8 cellular contexts compared by ENCODE assay signal in genomic region chr6:116512155-116512559, GRCh38. TPM values are rescaled to one million over a fixed set of nuclear protein-coding genes. Genes with fewer than 3 reads are reported as not detected.
DNase-seq lines count a peak whose midpoint lies in the region; ATAC-seq and TF ChIP-seq lines count a peak whose summit lies in the region.

No MANE protein-coding gene starts in this region.

- no peaks in the 10 kb centered on the region for H3K9me3 ChIP-seq in osteoblast (ENCODE audit: low read depth, low read length)

- H3K4me2 ChIP-seq in osteoblast (ENCODE audit: insufficient read depth, low read length) = peak overlapping the region; percentile 94

- H3K36me3 ChIP-seq in osteoblast (ENCODE audit: insufficient read depth, low read length) = peaks cover 11% of the 10 kb centered on the region

- peak overlapping the region; percentile 91 for H2AFZ ChIP-seq in osteoblast (ENCODE audit: low read length)

- H4K20me1 ChIP-seq in osteoblast (ENCODE audit: insufficient read depth, low read length) = no peaks in the 10 kb centered on the region

- TF ChIP-seq CTCF in cardiac fibroblast (IDR thresholded peaks at IDR 0.05; ENCODE audit: low read depth, low read length) (no peak), osteoblast (IDR thresholded peaks at IDR 0.05; ENCODE audit: extremely low read depth, low read depth, low read length) (no peak), foreskin keratinocyte (conservative IDR thresholded peaks at IDR 0.05) (no peak)

- H3K27me3 ChIP-seq in osteoblast (ENCODE audit: insufficient read depth, low read length) = no peaks in the 10 kb centered on the region
- H3K27me3 ChIP-seq in foreskin keratinocyte = no peaks in the 10 kb centered on the region

- peak; percentile 91 for ATAC-seq in GM18502 (IDR thresholded peaks at IDR 0.05; ENCODE audit: poor library complexity, unreplicated experiment)
- peak; percentile 93 for ATAC-seq in HG02938 (IDR thresholded peaks at IDR 0.05; ENCODE audit: unreplicated experiment)
- no peak for ATAC-seq in GM19467 (IDR thresholded peaks at IDR 0.05; ENCODE audit: unreplicated experiment)
- no peak for ATAC-seq in foreskin keratinocyte

- peak in 1 of 2 donors; percentile 34 for DNase-seq in cardiac fibroblast (ENCODE audit: low read depth in 2 of 2)
- DNase-seq in osteoblast (ENCODE audit: insufficient read length, low spot score, missing footprints) = peak; percentile 53
- DNase-seq in kidney tubule cell (ENCODE audit: low spot score) = no peak
- no peak for DNase-seq in foreskin keratinocyte
- DNase-seq in activated CD8-positive, alpha-beta memory T cell treated with anti-CD3 and anti-CD28 coated beads for 24 hours = no peak

- H3K27ac ChIP-seq in osteoblast (ENCODE audit: low read depth, low read length) = peak overlapping the region; percentile 96
- no peak overlapping the region for H3K27ac ChIP-seq in foreskin keratinocyte

- peak overlapping the region; percentile 51 to 62 for H3K4me3 ChIP-seq in cardiac fibroblast (replicated peaks in 1 of 2; ENCODE audit: low read depth in 2 of 2, low read length in 2 of 2)
- H3K4me3 ChIP-seq in osteoblast (ENCODE audit: insufficient read depth, low read length) = peak overlapping the region; percentile 79

- H3K79me2 ChIP-seq in osteoblast (ENCODE audit: insufficient read depth, low read length) = peaks cover 35% of the 10 kb centered on the region

- peaks cover 16% of the 10 kb centered on the region for H3K4me1 ChIP-seq in osteoblast (ENCODE audit: insufficient read depth, low read length)
- H3K4me1 ChIP-seq in foreskin keratinocyte = peaks cover 10% of the 10 kb centered on the region

RNA-seq across cellular contexts. Expression of gene CALHM5, which starts 0.7 kb away (rescaled TPM):
- total RNA-seq in osteoblast = 14.8 and 16.2 TPM in 2 replicates
- total RNA-seq in foreskin keratinocyte = 0.11 and 0.20 TPM in 2 replicates
- 0.03 and 0.10 TPM in 2 replicates for polyA plus RNA-seq in foreskin keratinocyte

RNA-seq across cellular contexts. Expression of gene TRAPPC3L, which starts 33.3 kb away (rescaled TPM):
- total RNA-seq in osteoblast = under 0.01 and 0.29 TPM in 2 replicates
- 0.07 and 0.20 TPM in 2 replicates for total RNA-seq in foreskin keratinocyte
- 0.12 and 0.13 TPM in 2 replicates for polyA plus RNA-seq in foreskin keratinocyte

RNA-seq across cellular contexts. Expression of gene CALHM4, which starts 41.4 kb away (rescaled TPM):
- not detected in 2 replicates for total RNA-seq in osteoblast
- 0.10 and 0.18 TPM in 2 replicates for total RNA-seq in foreskin keratinocyte
- polyA plus RNA-seq in foreskin keratinocyte = 0.17 and 0.19 TPM in 2 replicates

RNA-seq across cellular contexts. Expression of gene CALHM6, which starts 51.0 kb away (rescaled TPM):
- 0.72 and 0.88 TPM in 2 replicates for total RNA-seq in osteoblast
- total RNA-seq in foreskin keratinocyte = 3.0 and 3.2 TPM in 2 replicates
- 4.0 and 4.6 TPM in 2 replicates for polyA plus RNA-seq in foreskin keratinocyte

RNA-seq across cellular contexts. Expression of gene RWDD1, which starts 59.1 kb away (rescaled TPM):
- total RNA-seq in osteoblast = 35.1 and 39.1 TPM in 2 replicates
- 49.0 and 64.9 TPM in 2 replicates for total RNA-seq in foreskin keratinocyte
- polyA plus RNA-seq in foreskin keratinocyte = 67.4 and 91.9 TPM in 2 replicates

Comparison
In these comparisons a context has a peak if more than half of its experiments do, and no peak if none do; other contexts are left out.
1. ATAC-seq: peak in GM18502 (single experiment) and HG02938 (single experiment); none in GM19467 (single experiment) and foreskin keratinocyte (single experiment).
2. RNA of gene CALHM5, which starts 0.7 kb away (total RNA-seq): 14.8 to 16.2 TPM in osteoblast; 0.11 to 0.20 TPM in foreskin keratinocyte; every median in the first group is over 10 times any median in the second.